ENCODE assay signal across 23 cellular contexts in the genomic region with DNA sequence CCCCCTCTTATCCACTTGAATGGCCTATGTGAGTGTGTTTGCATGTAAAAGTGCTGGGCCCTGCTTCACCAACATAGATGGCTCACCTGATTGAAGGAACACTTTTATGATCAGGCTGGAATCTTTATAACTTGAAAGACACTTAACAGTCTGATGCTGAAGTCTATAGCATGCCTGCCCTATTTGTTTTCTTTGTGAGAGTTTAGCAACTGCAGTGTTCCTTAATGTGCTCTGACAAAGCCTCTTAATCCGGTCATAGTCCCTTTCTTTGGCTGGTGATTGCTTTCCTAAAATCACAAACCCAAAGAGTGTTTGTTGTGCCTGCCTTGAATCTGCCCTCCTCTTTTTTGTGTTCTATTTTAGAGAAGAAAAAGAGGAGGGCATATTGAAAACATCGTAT.
"Had no signal": no experiment of that assay in that cellular context is flagged by ENCODE, and none has a peak within 500 bp of the region (broad histone marks: within the 10 kb centered on the region; RNA-seq: fewer than 3 reads in every experiment).

No MANE protein-coding gene starts in this region.

- ATAC-seq: body of pancreas; heart right ventricle; left lobe of liver; lower lobe of right lung; mucosa of descending colon; stimulated activated naive B cell treated with anti-CD40 and anti-IgM and Interleukin-4, amounts not matched to agents 10 μg/mL and 1 μg/mL and 100 μg/mL, for 72 hours had no signal

- H3K4me1 ChIP-seq: body of pancreas, heart right ventricle, lower lobe of right lung, sigmoid colon, transverse colon had no signal

- H3K9me3 Mint-ChIP-seq: activated naive CD4-positive, alpha-beta T cell treated with anti-CD3 and anti-CD28 coated beads, Interleukin-2, amount 50 U/mL, for 24 hours had no signal

- DNase-seq: activated CD4-positive, alpha-beta T cell treated with anti-CD3 and anti-CD28 coated beads, Interleukin-2, amount 50 U/mL, for 1 hour; activated CD4-positive, CD25-positive, alpha-beta regulatory T cell treated with anti-CD3 and anti-CD28 coated beads, Interleukin-2, amount 50 U/mL, for 72 hours; activated gamma-delta T cell treated with Interleukin-2 at 50 U/mL for 16 hours; activated T-cell treated with anti-CD3 and anti-CD28 coated beads, Interleukin-2, amount 50 U/mL, for 1 hour; anterior cingulate cortex; body of pancreas; cortex of kidney; heart right ventricle; immature natural killer cell; lower lobe of right lung; mesendoderm; mucosa of descending colon; posterior cingulate gyrus; sigmoid colon; stimulated activated CD4-positive, alpha-beta T cell treated with anti-CD3 and anti-CD28 coated beads, Interleukin-2, amount 100 ng/mL, for 48 hours; stimulated activated CD8-positive, alpha-beta memory T cell treated with anti-CD3 and anti-CD28 coated beads, Interleukin-4, amount 100 ng/mL, for 48 hours; stimulated activated naive B cell treated with anti-CD40 and anti-IgM and Interleukin-4, amounts not matched to agents 10 μg/mL and 1 μg/mL and 100 μg/mL, for 72 hours; transverse colon had no signal

- H3K27me3 Mint-ChIP-seq: activated naive CD4-positive, alpha-beta T cell treated with anti-CD3 and anti-CD28 coated beads, Interleukin-2, amount 50 U/mL, for 24 hours; stimulated activated naive B cell treated with anti-CD40 and anti-IgM and Interleukin-4, amounts not matched to agents 10 μg/mL and 1 μg/mL and 100 μg/mL, for 72 hours had no signal

- H3K4me2 ChIP-seq: smooth muscle cell had no signal

- H3K36me3 ChIP-seq: cardiac muscle cell, heart right ventricle, lower lobe of right lung, sigmoid colon, transverse colon had no signal

- H3K4me1 Mint-ChIP-seq: immature natural killer cell; stimulated activated naive B cell treated with anti-CD40 and anti-IgM and Interleukin-4, amounts not matched to agents 10 μg/mL and 1 μg/mL and 100 μg/mL, for 72 hours had no signal

- H3K27me3 ChIP-seq: body of pancreas, cardiac muscle cell, heart right ventricle, sigmoid colon, transverse colon had no signal

- H3K27ac Mint-ChIP-seq: activated naive CD4-positive, alpha-beta T cell treated with anti-CD3 and anti-CD28 coated beads, Interleukin-2, amount 50 U/mL, for 24 hours; immature natural killer cell; stimulated activated naive B cell treated with anti-CD40 and anti-IgM and Interleukin-4, amounts not matched to agents 10 μg/mL and 1 μg/mL and 100 μg/mL, for 72 hours had no signal

- H3K27ac ChIP-seq: body of pancreas, cardiac muscle cell, epithelial cell of prostate, heart right ventricle, lower lobe of right lung, sigmoid colon, transverse colon had no signal

- H3K4me3 Mint-ChIP-seq: activated naive CD4-positive, alpha-beta T cell treated with anti-CD3 and anti-CD28 coated beads, Interleukin-2, amount 50 U/mL, for 24 hours; immature natural killer cell; stimulated activated naive B cell treated with anti-CD40 and anti-IgM and Interleukin-4, amounts not matched to agents 10 μg/mL and 1 μg/mL and 100 μg/mL, for 72 hours had no signal

- H3K36me3 Mint-ChIP-seq: activated naive CD4-positive, alpha-beta T cell treated with anti-CD3 and anti-CD28 coated beads, Interleukin-2, amount 50 U/mL, for 24 hours; immature natural killer cell had no signal

- H3K9me3 ChIP-seq: body of pancreas, lower lobe of right lung, transverse colon had no signal

- H3K4me3 ChIP-seq: body of pancreas, cardiac muscle cell, heart right ventricle, lower lobe of right lung, mucosa of descending colon, sigmoid colon, smooth muscle cell, transverse colon had no signal
